ENCODE assay signal across 31 cellular contexts in genomic region chr10:109971640-109972039, GRCh38.
"Had no signal": no experiment of that assay in that cellular context is flagged by ENCODE, and none has a peak within 500 bp of the region (broad histone marks: within the 10 kb centered on the region; RNA-seq: fewer than 3 reads in every experiment).

No MANE protein-coding gene starts in this region.

- H3K9me3 Mint-ChIP-seq: naive thymus-derived CD4-positive, alpha-beta T cell; natural killer cell treated with Interleukin-12 subunit alpha and Interleukin-12 subunit beta and Interleukin-15 and Interleukin-18, amount 100 ng/mL, for 72 hours; neural crest cell; stimulated activated effector memory CD8-positive, alpha-beta T cell treated with anti-CD3 and anti-CD28 coated beads, Interleukin-12 subunit alpha, Interleukin-12 subunit beta, amount 100 ng/mL, for 72 hours; stimulated activated naive CD8-positive, alpha-beta T cell treated with anti-CD3 and anti-CD28 coated beads, Interleukin-15, Interleukin-2, amounts not matched to agents 100 ng/mL and 50 ng/mL, for 24 hours had no signal

- H3K9me3 ChIP-seq: heart right ventricle, left lung, mucosa of descending colon, pancreas, prostate gland, sigmoid colon, spleen, suprapubic skin, thoracic aorta, tibial artery, upper lobe of right lung had no signal

- H3K36me3 Mint-ChIP-seq: naive thymus-derived CD4-positive, alpha-beta T cell; natural killer cell treated with Interleukin-12 subunit alpha and Interleukin-12 subunit beta and Interleukin-15 and Interleukin-18, amount 100 ng/mL, for 72 hours; stimulated activated effector memory CD8-positive, alpha-beta T cell treated with anti-CD3 and anti-CD28 coated beads, Interleukin-12 subunit alpha, Interleukin-12 subunit beta, amount 100 ng/mL, for 72 hours had no signal

- H3K27ac Mint-ChIP-seq: naive thymus-derived CD4-positive, alpha-beta T cell; natural killer cell treated with Interleukin-12 subunit alpha and Interleukin-12 subunit beta and Interleukin-15 and Interleukin-18, amount 100 ng/mL, for 72 hours; stimulated activated effector memory CD8-positive, alpha-beta T cell treated with anti-CD3 and anti-CD28 coated beads, Interleukin-12 subunit alpha, Interleukin-12 subunit beta, amount 100 ng/mL, for 72 hours; stimulated activated naive CD8-positive, alpha-beta T cell treated with anti-CD3 and anti-CD28 coated beads, Interleukin-15, Interleukin-2, amounts not matched to agents 100 ng/mL and 50 ng/mL, for 24 hours had no signal

- H3K27ac ChIP-seq: heart right ventricle, left lung, pancreas, prostate gland, sigmoid colon, spleen, suprapubic skin, thoracic aorta, tibial artery, upper lobe of right lung had no signal

- H3K27me3 Mint-ChIP-seq: stimulated activated naive CD8-positive, alpha-beta T cell treated with anti-CD3 and anti-CD28 coated beads, Interleukin-15, Interleukin-2, amounts not matched to agents 100 ng/mL and 50 ng/mL, for 24 hours had no signal

- H3K4me3 ChIP-seq: heart right ventricle, left lung, lung, mucosa of descending colon, pancreas, prostate gland, sigmoid colon, spleen, suprapubic skin, thoracic aorta, tibial artery, upper lobe of right lung had no signal

- DNase-seq: heart right ventricle; hippocampal formation; kidney; left colon; left lung; mesendoderm; midbrain; mucosa of descending colon; naive thymus-derived CD4-positive, alpha-beta T cell; nucleus accumbens; pancreas; posterior cingulate gyrus; retina; right cardiac atrium; sigmoid colon; spleen; stimulated activated CD4-positive, alpha-beta T cell treated with anti-CD3 and anti-CD28 coated beads, Interleukin-4, amount 100 ng/mL, for 24 hours; stimulated activated naive CD4-positive, alpha-beta T cell; tibial artery; trophoblast cell; upper lobe of right lung had no signal

- H3K27me3 ChIP-seq: heart right ventricle, left lung, pancreas, sigmoid colon, spleen, suprapubic skin, tibial artery, upper lobe of right lung had no signal

- H3K4me3 Mint-ChIP-seq: naive thymus-derived CD4-positive, alpha-beta T cell; natural killer cell treated with Interleukin-12 subunit alpha and Interleukin-12 subunit beta and Interleukin-15 and Interleukin-18, amount 100 ng/mL, for 72 hours; neural crest cell; stimulated activated effector memory CD8-positive, alpha-beta T cell treated with anti-CD3 and anti-CD28 coated beads, Interleukin-12 subunit alpha, Interleukin-12 subunit beta, amount 100 ng/mL, for 72 hours; stimulated activated naive CD8-positive, alpha-beta T cell treated with anti-CD3 and anti-CD28 coated beads, Interleukin-15, Interleukin-2, amounts not matched to agents 100 ng/mL and 50 ng/mL, for 24 hours had no signal

- FAIRE-seq: kidney, pancreas, small intestine, urothelium cell line had no signal

- ATAC-seq: heart right ventricle; left colon; left lung; mucosa of descending colon; naive thymus-derived CD4-positive, alpha-beta T cell; natural killer cell treated with Interleukin-12 subunit alpha and Interleukin-12 subunit beta and Interleukin-15 and Interleukin-18, amount 100 ng/mL, for 72 hours; pancreas; right cardiac atrium; stimulated activated effector memory CD8-positive, alpha-beta T cell treated with anti-CD3 and anti-CD28 coated beads, Interleukin-12 subunit alpha, Interleukin-12 subunit beta, amount 100 ng/mL, for 72 hours; upper lobe of right lung had no signal

- H3K36me3 ChIP-seq: heart right ventricle, left lung, pancreas, prostate gland, sigmoid colon, spleen, suprapubic skin, thoracic aorta, tibial artery, upper lobe of right lung had no signal
